Comparison of ENCODE assay signal across 22 cellular contexts in the genomic region with DNA sequence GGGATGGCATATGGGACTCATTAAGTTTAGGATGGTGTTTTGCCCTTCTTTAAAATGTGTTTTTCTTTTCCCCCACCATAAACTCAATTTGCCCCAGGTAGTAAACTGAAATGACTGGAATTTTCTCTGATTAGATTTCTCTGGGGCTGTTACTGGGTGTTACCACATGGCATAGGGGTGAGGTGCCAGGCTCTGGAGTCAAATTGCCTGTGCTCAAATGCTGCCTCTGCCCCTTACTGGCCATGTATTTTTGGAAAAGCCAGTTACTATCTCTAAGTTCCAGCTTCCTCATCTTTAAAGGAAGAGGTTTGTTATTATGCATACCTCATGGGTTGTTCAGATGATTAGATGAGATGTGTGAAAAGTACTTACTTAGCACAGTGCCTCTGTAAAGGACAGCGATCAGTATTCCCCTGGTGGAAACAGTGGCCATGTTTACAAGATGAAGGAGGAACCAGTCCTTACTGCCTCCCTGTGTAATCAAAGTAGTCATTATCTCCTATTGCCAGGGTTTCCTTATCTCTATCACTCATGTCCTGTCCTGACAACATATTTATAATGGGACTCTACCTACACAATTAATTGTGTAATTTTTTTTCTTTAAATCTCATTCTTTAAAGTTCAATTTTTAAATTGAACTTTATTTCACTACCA.
DNase-seq lines count a peak whose midpoint lies in the region; ATAC-seq, FAIRE-seq and TF ChIP-seq lines count a peak whose summit lies in the region.
"Had no signal": no experiment of that assay in that cellular context is flagged by ENCODE, and none has a peak within 500 bp of the region (broad histone marks: within the 10 kb centered on the region; RNA-seq: fewer than 3 reads in every experiment).

No MANE protein-coding gene starts in this region.

- H3K4me3 Mint-ChIP-seq in astrocyte (ENCODE audit: unreplicated experiment): no peak overlapping the region
- H3K4me3 Mint-ChIP-seq: B cell had no signal

- intact Hi-C loops in sigmoid colon (cut with DNase I) (loop anchor here (5.0 kb wide), 2 partner anchors 87 to 88 kb away; no protein-coding TSS in a partner anchor), A673 (cut with micrococcal nuclease; ENCODE audit: unreplicated experiment) (no loop called here)

- TF ChIP-seq CTCF in astrocyte (IDR thresholded peaks at IDR 0.05; ENCODE audit: insufficient read depth, low read depth, low read length): no peak
- no peak for TF ChIP-seq CTCF in sigmoid colon (IDR thresholded peaks at IDR 0.05)
- no peak for TF ChIP-seq CTCF in A673 (conservative IDR thresholded peaks at IDR 0.05; ENCODE audit: low read depth, low read length)

- H3K36me3 ChIP-seq in astrocyte (ENCODE audit: insufficient read depth, low read length): no peaks in the 10 kb centered on the region
- H3K36me3 ChIP-seq in sigmoid colon: no peaks in the 10 kb centered on the region
- H3K36me3 ChIP-seq in A673 (ENCODE audit: insufficient read depth, low read length, poor library complexity, severe bottlenecking): no peaks in the 10 kb centered on the region
- H3K36me3 ChIP-seq: Peyer's patch had no signal

- H3K27me3 Mint-ChIP-seq in astrocyte (ENCODE audit: low read depth, unreplicated experiment): no peaks in the 10 kb centered on the region

- no peak overlapping the region for H3K4me3 ChIP-seq in astrocyte (ENCODE audit: insufficient read depth, low read depth, low read length)
- no peak overlapping the region for H3K4me3 ChIP-seq in sigmoid colon
- H3K4me3 ChIP-seq in A673 (ENCODE audit: low read depth, low read length, poor library complexity, severe bottlenecking): no peak overlapping the region
- H3K4me3 ChIP-seq: GM23248, Peyer's patch had no signal

- H3K27ac ChIP-seq in astrocyte (ENCODE audit: low read depth, low read length) (no peak overlapping the region), sigmoid colon (peak overlapping the region in 3 of 4 donors; percentile 25 to 78 (median 78)), A673 (ENCODE audit: low read depth, low read length, poor library complexity, severe bottlenecking) (no peak overlapping the region)
- H3K27ac ChIP-seq: GM23248, KMS-11, Peyer's patch had no signal

- no peaks in the 10 kb centered on the region for H4K20me1 ChIP-seq in astrocyte (ENCODE audit: insufficient read depth, low read length)

- H3K27me3 ChIP-seq in astrocyte (ENCODE audit: insufficient read depth, low read length): no peaks in the 10 kb centered on the region
- no peaks in the 10 kb centered on the region for H3K27me3 ChIP-seq in sigmoid colon
- H3K27me3 ChIP-seq in A673 (replicated peaks; ENCODE audit: insufficient read depth, low read depth, low read length, poor library complexity): peaks cover 12% of the 10 kb centered on the region
- H3K27me3 ChIP-seq: Peyer's patch had no signal

- no peaks in the 10 kb centered on the region for H3K9me3 ChIP-seq in astrocyte (ENCODE audit: insufficient read depth, low read depth, low read length)
- no peaks in the 10 kb centered on the region for H3K9me3 ChIP-seq in sigmoid colon
- H3K9me3 ChIP-seq in A673 (ENCODE audit: low read depth, low read length, poor library complexity, severe bottlenecking): no peaks in the 10 kb centered on the region
- H3K9me3 ChIP-seq: Peyer's patch had no signal

- H3K4me1 ChIP-seq in astrocyte (ENCODE audit: insufficient read depth, low read length) (peaks cover 17% of the 10 kb centered on the region), sigmoid colon (peaks cover 4 to 90% (median 59%) of the 10 kb centered on the region in 4 donors), A673 (ENCODE audit: insufficient read depth, low read length, poor library complexity, severe bottlenecking) (no peaks in the 10 kb centered on the region)

- H3K9me3 Mint-ChIP-seq in astrocyte (ENCODE audit: unreplicated experiment): no peaks in the 10 kb centered on the region

- H2AFZ ChIP-seq in astrocyte (ENCODE audit: low read depth, low read length): no peak overlapping the region
- H2AFZ ChIP-seq: GM23248 had no signal

- peak overlapping the region; percentile 22 for H3K27ac Mint-ChIP-seq in astrocyte (ENCODE audit: unreplicated experiment)
- H3K27ac Mint-ChIP-seq: B cell had no signal

- no TSS peak for BruUV-seq in A673 (replicated peaks; lab: Mats Ljungman, UMichigan)

- TF ChIP-seq EP300 in sigmoid colon (IDR thresholded peaks at IDR 0.05): no peak

- H3K36me3 Mint-ChIP-seq in astrocyte (ENCODE audit: low read depth, unreplicated experiment): no peaks in the 10 kb centered on the region

- H3K4me1 Mint-ChIP-seq in astrocyte (ENCODE audit: low read depth, unreplicated experiment): peaks cover 62% of the 10 kb centered on the region

- CTCF ChIA-PET in A673 (lab: Charles Lee): no interaction called here

- H3K4me2 ChIP-seq in astrocyte (ENCODE audit: low read length): no peak overlapping the region
- H3K4me2 ChIP-seq: KMS-11 had no signal

- no peak for TF ChIP-seq POLR2A in sigmoid colon (IDR thresholded peaks at IDR 0.05)

- H3K9ac ChIP-seq in astrocyte (ENCODE audit: low read length): no peak overlapping the region
- H3K9ac ChIP-seq: GM23248, KMS-11 had no signal

- POLR2A ChIA-PET in A673 (lab: Charles Lee; ENCODE audit: low non-redundant PET): no interaction called here

- no peak for ATAC-seq in HG03135 (IDR thresholded peaks at IDR 0.05; ENCODE audit: unreplicated experiment)
- ATAC-seq: HepG2 had no signal

- H3K79me2 ChIP-seq in astrocyte (ENCODE audit: insufficient read depth, low read length): peaks cover 4% of the 10 kb centered on the region

- FAIRE-seq in astrocyte (lab: Jason Lieb, UNC): no peak
- FAIRE-seq: G401.6, GM19239, HepG2 had no signal

- WGBS in sigmoid colon, 2 donors: 26 to 41% methylated on average over 1 of the region's 1 CpG

- peak; percentile 26 for DNase-seq in NCI-H146 (lab: John Stamatoyannopoulos, UW)
- no peak for DNase-seq in NCI-H146 treated with DMSO at 0.1 percent for 48 hours (lab: John Stamatoyannopoulos, UW; ENCODE audit: unreplicated experiment)
- no peak for DNase-seq in astrocyte (ENCODE audit: low read depth)
- DNase-seq in sigmoid colon: no peak
- no peak for DNase-seq in A673 (ENCODE audit: low spot score)
- no peak for DNase-seq in activated CD8-positive, alpha-beta memory T cell treated with anti-CD3 and anti-CD28 coated beads, Interleukin-2, amount 50 U/mL, for 4 hours
- DNase-seq in cerebellum (ENCODE audit: low spot score): no peak
- DNase-seq: 8988T, COR-L47, GM23248, HCEC 1CT, MV-4-11, NCI-H187 treated with DMSO at 0.1 percent for 48 hours, NCI-H226, NCI-H524, Peyer's patch had no signal

Comparison
In these comparisons a context has a peak if more than half of its experiments do, and no peak if none do; other contexts are left out.
1. H3K27ac ChIP-seq: peak in sigmoid colon (3 of 4); none in astrocyte (single experiment) and A673 (single experiment).